Comparison of ENCODE assay signal across 8 cellular contexts in the genomic region with DNA sequence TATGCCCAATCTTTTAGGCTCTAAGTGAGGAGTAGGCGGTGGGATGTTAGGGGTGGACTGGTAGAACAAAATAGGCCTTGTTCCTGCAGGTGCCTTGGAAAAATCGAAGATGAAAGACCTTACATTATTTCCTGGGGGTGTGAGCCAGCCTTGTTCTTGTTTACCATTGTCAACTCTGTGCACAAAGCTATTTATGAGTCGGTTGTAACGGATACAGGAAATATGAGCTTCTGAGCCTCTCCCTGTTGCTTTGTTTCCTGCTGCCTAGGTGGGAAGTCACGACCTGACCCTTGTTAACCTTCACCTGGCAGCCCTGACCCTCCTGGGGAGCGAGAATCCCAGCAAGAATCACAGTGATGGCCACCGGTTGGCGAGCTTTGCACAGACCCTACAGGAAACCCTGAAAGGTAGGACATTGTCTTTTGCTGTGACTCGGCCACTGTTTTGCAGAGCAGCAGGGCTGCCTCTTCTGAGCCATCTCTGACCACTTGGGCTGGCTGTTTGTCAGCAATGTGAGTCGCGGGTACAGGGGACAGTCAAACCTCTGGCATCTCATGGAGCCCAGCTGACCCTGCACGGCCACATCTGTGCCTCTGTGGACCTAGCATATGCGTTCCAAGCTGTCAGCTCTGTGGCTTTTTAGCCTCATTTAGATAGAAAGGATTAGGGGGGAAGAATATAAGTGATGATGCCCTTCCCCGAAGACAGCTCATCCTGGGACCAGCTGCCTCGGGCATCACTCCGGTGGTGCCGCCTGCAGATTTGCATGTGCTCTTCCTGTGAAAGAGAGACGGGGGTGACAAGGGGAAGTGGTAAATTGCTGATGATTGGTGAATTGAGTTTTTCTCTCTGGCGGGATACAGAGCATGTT.
DNase-seq lines count a peak whose midpoint lies in the region; ATAC-seq, FAIRE-seq and TF ChIP-seq lines count a peak whose summit lies in the region.

No MANE protein-coding gene starts in this region.

- TF ChIP-seq CTCF in Panc1 (IDR thresholded peaks at IDR 0.05) (no peak), endothelial cell (IDR thresholded peaks at IDR 0.05; ENCODE audit: unreplicated experiment) (no peak)

- CTCF ChIA-PET in Panc1 (lab: Charles Lee), result interaction anchor here (0.6 to 1.3 kb wide), 4 partner anchors 132 to 473 kb away, joined by 3 to 6 read pairs (median 4); no protein-coding TSS in a partner anchor

- 0 out of 2 replicates have a peak, but pooled peaks cover 2% of the 10 kb centered on the region for H3K36me3 ChIP-seq in Panc1 (ENCODE audit: control insufficient read depth, insufficient read depth, low read length)

- no peak for TF ChIP-seq POLR2A in GM18505 (IDR thresholded peaks at IDR 0.05; ENCODE audit: borderline replicate concordance, extremely low read depth, insufficient read depth, insufficient read length)

- H3K27ac ChIP-seq in Panc1 (ENCODE audit: low read length), result peak overlapping the region; percentile 99

- in situ Hi-C loops in Panc1 (cut with HindIII; ENCODE audit: low pct_unique_long_range_greater_than_20kb, low sequenced_read_pairs), result no loop called here

- ATAC-seq in GM18505 (IDR thresholded peaks at IDR 0.05; ENCODE audit: unreplicated experiment), result peak; percentile 35
- peak; percentile 38 for ATAC-seq in HG02678 (IDR thresholded peaks at IDR 0.05; ENCODE audit: unreplicated experiment)
- ATAC-seq in Panc1, result peak; percentile 77
- ATAC-seq in stimulated activated naive B cell treated with anti-CD40 and anti-IgM and Interleukin-4, amounts not matched to agents 10 μg/mL and 1 μg/mL and 100 μg/mL, for 72 hours (replicated peaks), result peak; percentile 52 to 60
- ATAC-seq in HG02571 (IDR thresholded peaks at IDR 0.05; ENCODE audit: unreplicated experiment), result no peak

- DNase-seq in Panc1 (ENCODE audit: low read depth, low spot score) (peak; percentile 78), endothelial cell (ENCODE audit: low spot score) (no peak), HTR-8/SVneo (ENCODE audit: insufficient read length, low spot score) (no peak), Kasumi-1 (lab: John Stamatoyannopoulos, UW) (no peak)
- DNase-seq in stimulated activated naive B cell treated with anti-CD40 and anti-IgM and Interleukin-4, amounts not matched to agents 10 μg/mL and 1 μg/mL and 100 μg/mL, for 72 hours, result peak; percentile 57

- POLR2A ChIA-PET in Panc1 (lab: Charles Lee), result no interaction called here

- peak overlapping the region; percentile 86 for H3K27ac Mint-ChIP-seq in endothelial cell (ENCODE audit: unreplicated experiment)
- peak overlapping the region; percentile 43 for H3K27ac Mint-ChIP-seq in stimulated activated naive B cell treated with anti-CD40 and anti-IgM and Interleukin-4, amounts not matched to agents 10 μg/mL and 1 μg/mL and 100 μg/mL, for 72 hours

- 0 out of 4 replicates have a peak overlapping the region, but pooled peaks of 1 of the 2 experiments have one; percentile 0 for H3K4me3 ChIP-seq in Panc1 (ENCODE audit: low read depth in 2 of 2, low read length in 2 of 2)

- no TSS peak for BruUV-seq in Panc1 (replicated peaks; lab: Mats Ljungman, UMichigan)

- H3K9me3 ChIP-seq in Panc1 (ENCODE audit: control insufficient read depth, insufficient read depth, low read depth, low read length), result no peaks in the 10 kb centered on the region

- no peak for FAIRE-seq in HTR-8/SVneo (lab: Jason Lieb, UNC)

- no peak overlapping the region for H3K4me3 Mint-ChIP-seq in endothelial cell (ENCODE audit: unreplicated experiment)
- H3K4me3 Mint-ChIP-seq in stimulated activated naive B cell treated with anti-CD40 and anti-IgM and Interleukin-4, amounts not matched to agents 10 μg/mL and 1 μg/mL and 100 μg/mL, for 72 hours, result peak overlapping the region; percentile 17 to 37

- intact Hi-C loops in Panc1 (cut with micrococcal nuclease; ENCODE audit: unreplicated experiment), result no loop called here

- no peaks in the 10 kb centered on the region for H3K9me3 Mint-ChIP-seq in endothelial cell (ENCODE audit: unreplicated experiment)
- H3K9me3 Mint-ChIP-seq in stimulated activated naive B cell treated with anti-CD40 and anti-IgM and Interleukin-4, amounts not matched to agents 10 μg/mL and 1 μg/mL and 100 μg/mL, for 72 hours, result no peaks in the 10 kb centered on the region

- H3K27me3 ChIP-seq in Panc1 (ENCODE audit: control insufficient read depth, insufficient read depth, low read length), result no peaks in the 10 kb centered on the region

- peaks cover 43% of the 10 kb centered on the region for H3K4me1 Mint-ChIP-seq in endothelial cell (ENCODE audit: unreplicated experiment)
- H3K4me1 Mint-ChIP-seq in stimulated activated naive B cell treated with anti-CD40 and anti-IgM and Interleukin-4, amounts not matched to agents 10 μg/mL and 1 μg/mL and 100 μg/mL, for 72 hours, result peaks cover 43 to 74% of the 10 kb centered on the region in 2 donors

- peaks cover 10% of the 10 kb centered on the region for H3K27me3 Mint-ChIP-seq in endothelial cell (ENCODE audit: unreplicated experiment)
- H3K27me3 Mint-ChIP-seq in stimulated activated naive B cell treated with anti-CD40 and anti-IgM and Interleukin-4, amounts not matched to agents 10 μg/mL and 1 μg/mL and 100 μg/mL, for 72 hours, result peaks cover 12 to 22% of the 10 kb centered on the region in 2 donors

- peaks cover 9% of the 10 kb centered on the region for H3K36me3 Mint-ChIP-seq in endothelial cell (ENCODE audit: low read depth, unreplicated experiment)
- H3K36me3 Mint-ChIP-seq in stimulated activated naive B cell treated with anti-CD40 and anti-IgM and Interleukin-4, amounts not matched to agents 10 μg/mL and 1 μg/mL and 100 μg/mL, for 72 hours, result peaks cover 2 to 3% of the 10 kb centered on the region in 2 donors

- H3K4me1 ChIP-seq in Panc1 (ENCODE audit: control insufficient read depth, insufficient read depth, low read length), result peaks cover 93% of the 10 kb centered on the region

Comparison
In these comparisons a context has a peak if more than half of its experiments do, and no peak if none do; other contexts are left out.
1. DNase-seq: peak in Panc1 (single experiment) and stimulated activated naive B cell treated with anti-CD40 and anti-IgM and Interleukin-4, amounts not matched to agents 10 μg/mL and 1 μg/mL and 100 μg/mL, for 72 hours (single experiment); none in endothelial cell (single experiment), HTR-8/SVneo (single experiment) and Kasumi-1 (0 of 2).